Comparison of ENCODE assay signal across 10 cellular contexts in genomic region chr10:130141878-130142277, GRCh38. TPM values are rescaled to one million over a fixed set of nuclear protein-coding genes. Genes with fewer than 3 reads are reported as not detected.
DNase-seq lines count a peak whose midpoint lies in the region; ATAC-seq and TF ChIP-seq lines count a peak whose summit lies in the region.
"Had no signal": no experiment of that assay in that cellular context is flagged by ENCODE, and none has a peak within 500 bp of the region (broad histone marks: within the 10 kb centered on the region; RNA-seq: fewer than 3 reads in every experiment).

No MANE protein-coding gene starts in this region.

- no peak overlapping the region for H3K18ac ChIP-seq in H9 (ENCODE audit: insufficient read length, low read depth, low read length)
- H3K18ac ChIP-seq in trophoblast cell (ENCODE audit: low read length), result no peak overlapping the region

- no peak overlapping the region for H3T11ph ChIP-seq in H9 (ENCODE audit: low read length)

- H2BK5ac ChIP-seq in H9 (ENCODE audit: insufficient read length, low read length), result no peak overlapping the region
- no peak overlapping the region for H2BK5ac ChIP-seq in trophoblast cell (ENCODE audit: low read depth, low read length, poor library complexity)

- H3K9ac ChIP-seq in H9 (ENCODE audit: extremely low read depth, insufficient read length, low read length) (no peak overlapping the region), trophoblast cell (ENCODE audit: low read length) (no peak overlapping the region)
- H3K9ac ChIP-seq: neural progenitor cell had no signal

- H3K27ac Mint-ChIP-seq in activated T-cell treated with anti-CD3 and anti-CD28 coated beads, Interleukin-2, amount 50 U/mL, for 72 hours, result no peak overlapping the region
- H3K27ac Mint-ChIP-seq in H9 (peak overlapping the region in 2 of 3 experiments; percentile 30 to 86; a peak in 4 of 7 replicates), IgD-negative memory B cell (peak overlapping the region; percentile 31 to 91 (median 87))
- H3K27ac Mint-ChIP-seq: neural progenitor cell had no signal

- H2AFZ ChIP-seq in H9 (ENCODE audit: low read length), result no peak overlapping the region
- no peak overlapping the region for H2AFZ ChIP-seq in trophoblast cell (ENCODE audit: insufficient read depth, low read length, poor library complexity)
- H2AFZ ChIP-seq: neural progenitor cell had no signal

- H3K9me3 ChIP-seq in H9 (ENCODE audit: control insufficient read depth, low read depth, low read length) (no peaks in the 10 kb centered on the region), trophoblast cell (ENCODE audit: insufficient read depth, low read depth, low read length) (no peaks in the 10 kb centered on the region), left lung (no peaks in the 10 kb centered on the region), tibial artery (no peaks in the 10 kb centered on the region)

- no peaks in the 10 kb centered on the region for H4K20me1 ChIP-seq in H9 (ENCODE audit: control insufficient read depth, insufficient read depth, insufficient read length)

- WGBS in H9 (ENCODE audit: extremely low coverage, insufficient read length, low lambda C conversion rate), result no CpG with 5 or more reads among the region's 2 CpGs
- WGBS in trophoblast cell (ENCODE audit: extremely low coverage, insufficient coverage, insufficient read length), result no CpG with 5 or more reads among the region's 2 CpGs

- H3K27me3 Mint-ChIP-seq in activated T-cell treated with anti-CD3 and anti-CD28 coated beads, Interleukin-2, amount 50 U/mL, for 72 hours (ENCODE audit: low read depth), result no peaks in the 10 kb centered on the region
- H3K27me3 Mint-ChIP-seq in H9 (ENCODE audit: low read depth) (no peaks in the 10 kb centered on the region), IgD-negative memory B cell (no peaks in the 10 kb centered on the region)

- H4K91ac ChIP-seq in H9 (ENCODE audit: insufficient read length, low read depth, low read length) (no peak overlapping the region), trophoblast cell (ENCODE audit: low read depth, low read length) (no peak overlapping the region)

- H3K23ac ChIP-seq in H9 (ENCODE audit: insufficient read length, low read depth, low read length), result no peak overlapping the region
- H3K23ac ChIP-seq in trophoblast cell (ENCODE audit: low read length), result no peak overlapping the region

- no peaks in the 10 kb centered on the region for H3K9me3 Mint-ChIP-seq in activated T-cell treated with anti-CD3 and anti-CD28 coated beads, Interleukin-2, amount 50 U/mL, for 72 hours
- H3K9me3 Mint-ChIP-seq in H9 (no peaks in the 10 kb centered on the region), IgD-negative memory B cell (no peaks in the 10 kb centered on the region)
- H3K9me3 Mint-ChIP-seq: neural progenitor cell had no signal

- H3K36me3 ChIP-seq in trophoblast cell (ENCODE audit: control insufficient read depth in 1 of 2, insufficient read depth in 2 of 2, low read length in 2 of 2) (peaks cover 5 to 19% of the 10 kb centered on the region in 2 experiments), left lung (peaks cover 0 to 34% of the 10 kb centered on the region in 2 donors), tibial artery (peaks cover 12 to 18% (median 15%) of the 10 kb centered on the region in 3 donors)
- H3K36me3 ChIP-seq: neural progenitor cell had no signal

- H4K8ac ChIP-seq in H9 (replicated peaks; ENCODE audit: insufficient read length, low read depth, low read length), result no peak overlapping the region
- no peak overlapping the region for H4K8ac ChIP-seq in trophoblast cell (ENCODE audit: low read depth, low read length)

- no peak overlapping the region for H2BK15ac ChIP-seq in H9 (ENCODE audit: low read depth, low read length)

- H3K4me3 ChIP-seq in trophoblast cell (ENCODE audit: low read depth, low read length) (no peak overlapping the region), left lung (no peak overlapping the region), tibial artery (no peak overlapping the region)
- H3K4me3 ChIP-seq: neural progenitor cell had no signal

- no peak overlapping the region for H4K12ac ChIP-seq in trophoblast cell (ENCODE audit: low read depth, low read length)

- ATAC-seq in activated T-cell treated with anti-CD3 and anti-CD28 coated beads, Interleukin-2, amount 50 U/mL, for 72 hours (replicated peaks in 1 of 2), result peak; percentile 31 to 64
- no peak for ATAC-seq in left lung

- TF ChIP-seq CTCF in H9 (conservative IDR thresholded peaks at IDR 0.05), result no peak
- no peak for TF ChIP-seq CTCF in left lung (IDR thresholded peaks at IDR 0.05)
- TF ChIP-seq CTCF in tibial artery (IDR thresholded peaks at IDR 0.05), result no peak

- H3K79me1 ChIP-seq in H9 (ENCODE audit: insufficient read depth, low read depth, low read length, poor library complexity, severe bottlenecking) (peaks cover 14% of the 10 kb centered on the region), trophoblast cell (ENCODE audit: low read length) (peaks cover 4% of the 10 kb centered on the region)

- peak overlapping the region; percentile 58 to 71 for H3K4me3 Mint-ChIP-seq in activated T-cell treated with anti-CD3 and anti-CD28 coated beads, Interleukin-2, amount 50 U/mL, for 72 hours
- no peak overlapping the region for H3K4me3 Mint-ChIP-seq in H9
- peak overlapping the region; percentile 41 to 85 (median 82) for H3K4me3 Mint-ChIP-seq in IgD-negative memory B cell
- H3K4me3 Mint-ChIP-seq: neural progenitor cell had no signal

- H3K4me1 Mint-ChIP-seq in activated T-cell treated with anti-CD3 and anti-CD28 coated beads, Interleukin-2, amount 50 U/mL, for 72 hours (ENCODE audit: low read depth), result peaks cover 56% of the 10 kb centered on the region
- peaks cover 22 to 26% of the 10 kb centered on the region in 2 experiments for H3K4me1 Mint-ChIP-seq in H9
- peaks cover 45 to 60% (median 59%) of the 10 kb centered on the region in 3 donors for H3K4me1 Mint-ChIP-seq in IgD-negative memory B cell

- intact Hi-C loops in left lung (cut with DNase I) (no loop called here), tibial artery (cut with DNase I; ENCODE audit: low total_unique reads) (no loop called here)

- H2BK20ac ChIP-seq in H9 (ENCODE audit: low read depth, low read length, poor library complexity, severe bottlenecking), result no peak overlapping the region

- H3K27me3 ChIP-seq in H9 (ENCODE audit: insufficient read depth, low read length) (no peaks in the 10 kb centered on the region), trophoblast cell (ENCODE audit: insufficient read depth, low read length) (no peaks in the 10 kb centered on the region), left lung (no peaks in the 10 kb centered on the region), tibial artery (no peaks in the 10 kb centered on the region)
- H3K27me3 ChIP-seq: neural progenitor cell had no signal

- H3K14ac ChIP-seq in H9 (ENCODE audit: insufficient read depth, low read length) (no peak overlapping the region), trophoblast cell (ENCODE audit: low read length) (no peak overlapping the region)

- H3K4me1 ChIP-seq in H9 (ENCODE audit: insufficient read depth, low read length) (peaks cover 9% of the 10 kb centered on the region; the same call in 1 of the 2 replicates), trophoblast cell (ENCODE audit: control insufficient read depth in 1 of 2, insufficient read depth in 2 of 2, low read length in 2 of 2) (peaks cover 4 to 10% of the 10 kb centered on the region in 2 experiments), left lung (peaks cover 19 to 53% of the 10 kb centered on the region in 2 donors), tibial artery (peaks cover 0 to 67% (median 28%) of the 10 kb centered on the region in 4 donors)

- H3K4ac ChIP-seq in H9 (ENCODE audit: low read depth, low read length) (no peak overlapping the region), trophoblast cell (ENCODE audit: low read depth, low read length) (peak overlapping the region; percentile 51)

- peak in 1 of 2 donors; percentile 15 for DNase-seq in activated T-cell treated with anti-CD3 and anti-CD28 coated beads, Interleukin-2, amount 50 U/mL, for 72 hours
- DNase-seq in activated T-cell treated with anti-CD3 and anti-CD28 coated beads for 4 hours (no peak), H9 (no peak), trophoblast cell (no peak), HK-2 (ENCODE audit: unreplicated experiment) (no peak), left lung (no peak), tibial artery (no peak)

- H2BK12ac ChIP-seq in H9 (ENCODE audit: insufficient read length, low read depth, low read length) (no peak overlapping the region), trophoblast cell (ENCODE audit: low read length) (no peak overlapping the region)

- H2AK5ac ChIP-seq in H9 (ENCODE audit: insufficient read length, low read length) (no peak overlapping the region), trophoblast cell (ENCODE audit: low read length) (no peak overlapping the region)

- peaks cover 50% of the 10 kb centered on the region; the same call in 1 of the 2 replicates for H3K79me2 ChIP-seq in H9 (ENCODE audit: insufficient read depth, low read length)
- peaks cover 20% of the 10 kb centered on the region for H3K79me2 ChIP-seq in trophoblast cell (ENCODE audit: control insufficient read depth, insufficient read depth, low read length, poor library complexity)

- H2BK120ac ChIP-seq in H9 (ENCODE audit: low read depth, low read length, poor library complexity, severe bottlenecking) (no peak overlapping the region), trophoblast cell (ENCODE audit: insufficient read depth, low read length, poor library complexity) (no peak overlapping the region)

- H3K4me2 ChIP-seq in H9 (ENCODE audit: insufficient read depth, insufficient read length, low read length) (no peak overlapping the region), trophoblast cell (ENCODE audit: low read length) (no peak overlapping the region)
- H3K4me2 ChIP-seq: neural progenitor cell had no signal

- peaks cover 8 to 16% of the 10 kb centered on the region in 2 donors for H3K36me3 Mint-ChIP-seq in activated T-cell treated with anti-CD3 and anti-CD28 coated beads, Interleukin-2, amount 50 U/mL, for 72 hours (ENCODE audit: insufficient read depth in 2 of 2)
- H3K36me3 Mint-ChIP-seq in H9 (ENCODE audit: insufficient read depth in 1 of 3, low read depth in 3 of 3), result peaks cover 18 to 47% (median 29%) of the 10 kb centered on the region in 3 experiments
- H3K36me3 Mint-ChIP-seq in IgD-negative memory B cell, result peaks cover 11% of the 10 kb centered on the region

- H3K23me2 ChIP-seq in H9 (ENCODE audit: insufficient read length, low read depth, low read length, poor library complexity, severe bottlenecking), result peaks cover 5% of the 10 kb centered on the region

- no peak overlapping the region for H3K56ac ChIP-seq in H9 (ENCODE audit: insufficient read length, low read depth, low read length)

- no peak overlapping the region for H4K5ac ChIP-seq in H9 (ENCODE audit: insufficient read length, low read depth, low read length)

- no peak overlapping the region for H3K27ac ChIP-seq in H9 (ENCODE audit: insufficient read length, low read depth, low read length)
- no peak overlapping the region for H3K27ac ChIP-seq in trophoblast cell (ENCODE audit: low read depth, low read length)
- H3K27ac ChIP-seq in left lung, result no peak overlapping the region
- no peak overlapping the region for H3K27ac ChIP-seq in tibial artery
- H3K27ac ChIP-seq: neural progenitor cell, VCaP had no signal

RNA-seq across cellular contexts. Expression of gene GLRX3, which starts 5.7 kb away (rescaled TPM):
- total RNA-seq in activated T-cell treated with anti-CD3 and anti-CD28 coated beads, Interleukin-2, amount 50 U/mL, for 72 hours, result 10 to 100 TPM; 58.5 to 69.3 TPM
- total RNA-seq in H9 (2021) (135 and 139 TPM in 2 replicates), left lung (10 to 100 TPM; 67.3 to 88.6 TPM)
- polyA plus RNA-seq in IgD-negative memory B cell, result 78.7 TPM
- 160 and 164 TPM in 2 replicates for polyA plus RNA-seq in trophoblast cell (2013)

RNA-seq across cellular contexts. Expression of gene C10orf143, which starts 31.2 kb away (rescaled TPM):
- 10 to 100 TPM in 1 of 2 donors, 1 to 10 TPM in 1; 6.4 to 12.0 TPM for total RNA-seq in activated T-cell treated with anti-CD3 and anti-CD28 coated beads, Interleukin-2, amount 50 U/mL, for 72 hours
- total RNA-seq in H9 (2021) (0.79 and 0.94 TPM in 2 replicates), left lung (1 to 10 TPM; 2.0 to 5.4 TPM)
- polyA plus RNA-seq in IgD-negative memory B cell, result 21.1 TPM
- polyA plus RNA-seq in trophoblast cell (2013), result 0.94 and 1.4 TPM in 2 replicates

Comparison
In these comparisons a context has a peak if more than half of its experiments do, and no peak if none do; other contexts are left out.
1. H3K4me3 Mint-ChIP-seq: peak in activated T-cell treated with anti-CD3 and anti-CD28 coated beads, Interleukin-2, amount 50 U/mL, for 72 hours (2 of 2) and IgD-negative memory B cell (4 of 4); none in H9 (0 of 2).